ENCODE assay signal across 1 cellular context in genomic region chr1:234214911-234215892, GRCh38.
TF ChIP-seq lines count a peak whose summit lies in the region.

No MANE protein-coding gene starts in this region.

TF ChIP-seq in SK-N-SH, 30 proteins besides CTCF, POLR2A, EP300 and RAD21 (continued from another document):
- TF ChIP-seq USF2 (IDR thresholded peaks at IDR 0.05; ENCODE audit: borderline replicate concordance, low read depth, low read length): no peak
- no peak for TF ChIP-seq IRF3 (IDR thresholded peaks at IDR 0.05; ENCODE audit: low read depth, low read length)
TF ChIP-seq in SK-N-SH: peak in this region for 0.
